14 cellular contexts compared by ENCODE assay signal in the genomic region with DNA sequence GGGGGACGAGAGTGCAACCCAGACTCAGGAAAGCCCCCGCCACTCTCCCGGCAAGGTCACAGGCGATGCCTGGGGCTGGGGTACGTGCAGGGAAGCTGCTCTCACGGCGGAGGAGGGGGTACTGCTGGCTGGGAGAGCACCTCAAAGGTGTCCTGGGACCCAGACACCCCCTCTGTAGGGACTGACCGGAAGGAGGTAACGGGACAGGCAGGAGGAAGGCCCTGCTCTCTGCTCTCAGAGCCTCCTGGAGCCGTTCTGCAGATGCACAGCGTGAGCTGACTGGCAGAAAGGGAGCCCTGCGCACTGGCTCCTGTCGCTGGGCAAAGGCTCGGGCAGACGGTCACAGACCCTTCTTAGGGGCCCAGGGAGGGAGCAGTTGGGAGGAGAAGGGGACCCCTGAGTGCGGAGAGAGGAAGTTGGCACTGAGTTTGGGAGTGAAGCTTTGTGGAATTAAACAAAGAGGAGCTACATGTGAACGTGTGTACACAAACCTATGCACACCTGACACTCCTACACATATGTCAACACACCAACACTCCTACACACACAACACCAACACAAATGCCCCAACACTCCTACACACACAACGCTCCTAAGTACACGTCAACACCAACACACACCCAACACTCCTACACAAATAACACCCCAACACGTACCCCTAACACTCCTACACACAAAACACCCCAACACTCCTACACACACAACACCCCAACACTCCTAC. TPM values are rescaled to one million over a fixed set of nuclear protein-coding genes. Genes with fewer than 3 reads are reported as not detected.
DNase-seq lines count a peak whose midpoint lies in the region; ATAC-seq and TF ChIP-seq lines count a peak whose summit lies in the region.
"Had no signal": no experiment of that assay in that cellular context is flagged by ENCODE, and none has a peak within 500 bp of the region (broad histone marks: within the 10 kb centered on the region; RNA-seq: fewer than 3 reads in every experiment).

No MANE protein-coding gene starts in this region.

- H3K27ac Mint-ChIP-seq in activated T-cell treated with anti-CD3 and anti-CD28 coated beads, Interleukin-2, amount 50 U/mL, for 24 hours = no peak overlapping the region
- H3K27ac Mint-ChIP-seq in activated CD8-positive, alpha-beta memory T cell treated with anti-CD3 and anti-CD28 coated beads, Interleukin-2, amount 10 ng/mL, durations not matched to agents 7 days and 5 days = no peak overlapping the region
- H3K27ac Mint-ChIP-seq in memory B cell = peak overlapping the region; percentile 43
- H3K27ac Mint-ChIP-seq: activated naive CD8-positive, alpha-beta T cell treated with anti-CD3 and anti-CD28 coated beads, Interleukin-2, amount 50 U/mL, for 24 hours; dendritic cell treated with granulocyte-macrophage colony-stimulating factor and Interleukin-4, amounts not matched to agents 40 ng/mL and 50 ng/mL, for 4 days had no signal

- H3K4me1 ChIP-seq in tibial artery = peaks cover 0 to 91% (median 53%) of the 10 kb centered on the region in 4 donors

- H3K9me3 Mint-ChIP-seq in activated T-cell treated with anti-CD3 and anti-CD28 coated beads, Interleukin-2, amount 50 U/mL, for 24 hours = no peaks in the 10 kb centered on the region
- peaks cover 3% of the 10 kb centered on the region for H3K9me3 Mint-ChIP-seq in activated CD8-positive, alpha-beta memory T cell treated with anti-CD3 and anti-CD28 coated beads, Interleukin-2, amount 10 ng/mL, durations not matched to agents 7 days and 5 days (ENCODE audit: low read depth)
- H3K9me3 Mint-ChIP-seq in memory B cell = no peaks in the 10 kb centered on the region
- H3K9me3 Mint-ChIP-seq: activated naive CD8-positive, alpha-beta T cell treated with anti-CD3 and anti-CD28 coated beads, Interleukin-2, amount 50 U/mL, for 24 hours; dendritic cell treated with granulocyte-macrophage colony-stimulating factor and Interleukin-4, amounts not matched to agents 40 ng/mL and 50 ng/mL, for 4 days had no signal

- no peak for ATAC-seq in activated CD8-positive, alpha-beta memory T cell treated with anti-CD3 and anti-CD28 coated beads, Interleukin-2, amount 10 ng/mL, durations not matched to agents 7 days and 5 days
- ATAC-seq in memory B cell (ENCODE audit: low read depth) = no peak
- no peak for ATAC-seq in GM19397 (IDR thresholded peaks at IDR 0.05; ENCODE audit: unreplicated experiment)
- ATAC-seq: activated naive CD8-positive, alpha-beta T cell treated with anti-CD3 and anti-CD28 coated beads, Interleukin-2, amount 50 U/mL, for 24 hours; foreskin keratinocyte had no signal

- H3K4me3 ChIP-seq in tibial artery (no peak overlapping the region), MG63 (no peak overlapping the region)

- H3K27me3 Mint-ChIP-seq in activated T-cell treated with anti-CD3 and anti-CD28 coated beads, Interleukin-2, amount 50 U/mL, for 24 hours = no peaks in the 10 kb centered on the region
- H3K27me3 Mint-ChIP-seq in activated CD8-positive, alpha-beta memory T cell treated with anti-CD3 and anti-CD28 coated beads, Interleukin-2, amount 10 ng/mL, durations not matched to agents 7 days and 5 days = peaks cover 2% of the 10 kb centered on the region
- peaks cover 4% of the 10 kb centered on the region for H3K27me3 Mint-ChIP-seq in memory B cell
- H3K27me3 Mint-ChIP-seq: activated naive CD8-positive, alpha-beta T cell treated with anti-CD3 and anti-CD28 coated beads, Interleukin-2, amount 50 U/mL, for 24 hours had no signal

- H3K36me3 Mint-ChIP-seq in activated T-cell treated with anti-CD3 and anti-CD28 coated beads, Interleukin-2, amount 50 U/mL, for 24 hours (ENCODE audit: low read depth) = peaks cover 14% of the 10 kb centered on the region
- H3K36me3 Mint-ChIP-seq in activated CD8-positive, alpha-beta memory T cell treated with anti-CD3 and anti-CD28 coated beads, Interleukin-2, amount 10 ng/mL, durations not matched to agents 7 days and 5 days = no peaks in the 10 kb centered on the region
- peaks cover 15% of the 10 kb centered on the region for H3K36me3 Mint-ChIP-seq in memory B cell

- no peak overlapping the region for H3K4me3 Mint-ChIP-seq in activated T-cell treated with anti-CD3 and anti-CD28 coated beads, Interleukin-2, amount 50 U/mL, for 24 hours
- H3K4me3 Mint-ChIP-seq in activated CD8-positive, alpha-beta memory T cell treated with anti-CD3 and anti-CD28 coated beads, Interleukin-2, amount 10 ng/mL, durations not matched to agents 7 days and 5 days = no peak overlapping the region
- H3K4me3 Mint-ChIP-seq in memory B cell = no peak overlapping the region
- H3K4me3 Mint-ChIP-seq: activated naive CD8-positive, alpha-beta T cell treated with anti-CD3 and anti-CD28 coated beads, Interleukin-2, amount 50 U/mL, for 24 hours; dendritic cell treated with granulocyte-macrophage colony-stimulating factor and Interleukin-4, amounts not matched to agents 40 ng/mL and 50 ng/mL, for 4 days had no signal

- TF ChIP-seq CTCF in tibial artery (IDR thresholded peaks at IDR 0.05) = no peak

- H3K9me3 ChIP-seq in tibial artery = no peaks in the 10 kb centered on the region
- no peaks in the 10 kb centered on the region for H3K9me3 ChIP-seq in MG63

- peaks cover 17% of the 10 kb centered on the region for H3K4me1 Mint-ChIP-seq in activated T-cell treated with anti-CD3 and anti-CD28 coated beads, Interleukin-2, amount 50 U/mL, for 24 hours (ENCODE audit: low read depth)
- H3K4me1 Mint-ChIP-seq in activated CD8-positive, alpha-beta memory T cell treated with anti-CD3 and anti-CD28 coated beads, Interleukin-2, amount 10 ng/mL, durations not matched to agents 7 days and 5 days = peaks cover 13% of the 10 kb centered on the region
- H3K4me1 Mint-ChIP-seq in memory B cell = peaks cover 36% of the 10 kb centered on the region

- peaks cover 28 to 48% (median 32%) of the 10 kb centered on the region in 3 donors for H3K36me3 ChIP-seq in tibial artery
- no peaks in the 10 kb centered on the region for H3K36me3 ChIP-seq in MG63

- intact Hi-C loops in tibial artery (cut with DNase I; ENCODE audit: low total_unique reads) = loop anchor here (5.0 kb wide), 2 partner anchors 307 to 427 kb away; no protein-coding TSS in a partner anchor

- CTCF ChIA-PET in activated CD8-positive, alpha-beta memory T cell treated with anti-CD3 and anti-CD28 coated beads, Interleukin-2, amount 10 ng/mL, durations not matched to agents 7 days and 5 days (lab: Charles Lee) = interaction anchor here (0.5 to 1.4 kb wide), 3 partner anchors 22 to 65 kb away, joined by 3 to 4 read pairs (median 3); no protein-coding TSS in a partner anchor

- H3K27me3 ChIP-seq in tibial artery = no peaks in the 10 kb centered on the region
- no peaks in the 10 kb centered on the region for H3K27me3 ChIP-seq in MG63
- H3K27me3 ChIP-seq: foreskin keratinocyte had no signal

- peak; percentile 18 for DNase-seq in activated T-cell treated with anti-CD3 and anti-CD28 coated beads, Interleukin-2, amount 50 U/mL, for 1 hour
- no peak for DNase-seq in activated T-cell treated with anti-CD3 and anti-CD28 coated beads, Interleukin-2, amount 50 U/mL, for 24 hours
- peak; percentile 38 for DNase-seq in activated CD8-positive, alpha-beta memory T cell treated with anti-CD3 and anti-CD28 coated beads, Interleukin-2, amount 10 ng/mL, durations not matched to agents 7 days and 5 days
- DNase-seq in memory B cell (ENCODE audit: low spot score in 2 of 2) (peak in 1 of 2 donors; percentile 10), tibial artery (peak; percentile 15 to 61), NCI-H510A treated with DMSO at 0.1 percent for 48 hours (lab: John Stamatoyannopoulos, UW) (no peak), MG63 (no peak)
- DNase-seq: activated naive CD8-positive, alpha-beta T cell treated with anti-CD3 and anti-CD28 coated beads, Interleukin-2, amount 50 U/mL, for 24 hours; foreskin keratinocyte; SHP77; substantia nigra had no signal

- peak overlapping the region; percentile 48 to 71 for H3K27ac ChIP-seq in tibial artery
- H3K27ac ChIP-seq: foreskin keratinocyte, WERI-Rb-1 had no signal

RNA-seq across cellular contexts. Expression of a gene that starts 39.7 kb away (rescaled TPM):
- 10 to 100 TPM; 22.9 to 56.8 TPM for total RNA-seq in activated CD8-positive, alpha-beta memory T cell treated with anti-CD3 and anti-CD28 coated beads, Interleukin-2, amount 10 ng/mL, durations not matched to agents 7 days and 5 days
- not detected in 2 replicates for total RNA-seq in MG63 (2014; rRNA removed; shearing (Covaris generic); ENCODE audit: low replicate concordance)
- total RNA-seq: foreskin keratinocyte had no signal

RNA-seq across cellular contexts. Expression of a gene that starts 49.9 kb away (rescaled TPM):
- total RNA-seq in activated CD8-positive, alpha-beta memory T cell treated with anti-CD3 and anti-CD28 coated beads, Interleukin-2, amount 10 ng/mL, durations not matched to agents 7 days and 5 days = 1 to 10 TPM in 1 of 2 experiments, under 1 TPM in 1; 0.20 to 1.2 TPM
- 3.3 and 3.4 TPM in 2 replicates for total RNA-seq in MG63 (2014; rRNA removed; shearing (Covaris generic); ENCODE audit: low replicate concordance)

Comparison
In these comparisons a context has a peak if more than half of its experiments do, and no peak if none do; other contexts are left out.
1. DNase-seq: peak in activated T-cell treated with anti-CD3 and anti-CD28 coated beads, Interleukin-2, amount 50 U/mL, for 1 hour (single experiment), activated CD8-positive, alpha-beta memory T cell treated with anti-CD3 and anti-CD28 coated beads, Interleukin-2, amount 10 ng/mL, durations not matched to agents 7 days and 5 days (single experiment) and tibial artery (2 of 2); none in activated T-cell treated with anti-CD3 and anti-CD28 coated beads, Interleukin-2, amount 50 U/mL, for 24 hours (single experiment), NCI-H510A treated with DMSO at 0.1 percent for 48 hours (single experiment) and MG63 (single experiment).
2. RNA of a gene that starts 39.7 kb away (total RNA-seq): 22.9 to 56.8 TPM in activated CD8-positive, alpha-beta memory T cell treated with anti-CD3 and anti-CD28 coated beads, Interleukin-2, amount 10 ng/mL, durations not matched to agents 7 days and 5 days; not detected in MG63; every median in the first group is over 10 times any median in the second.